Comparison of ENCODE assay signal across 10 cellular contexts in the genomic region with DNA sequence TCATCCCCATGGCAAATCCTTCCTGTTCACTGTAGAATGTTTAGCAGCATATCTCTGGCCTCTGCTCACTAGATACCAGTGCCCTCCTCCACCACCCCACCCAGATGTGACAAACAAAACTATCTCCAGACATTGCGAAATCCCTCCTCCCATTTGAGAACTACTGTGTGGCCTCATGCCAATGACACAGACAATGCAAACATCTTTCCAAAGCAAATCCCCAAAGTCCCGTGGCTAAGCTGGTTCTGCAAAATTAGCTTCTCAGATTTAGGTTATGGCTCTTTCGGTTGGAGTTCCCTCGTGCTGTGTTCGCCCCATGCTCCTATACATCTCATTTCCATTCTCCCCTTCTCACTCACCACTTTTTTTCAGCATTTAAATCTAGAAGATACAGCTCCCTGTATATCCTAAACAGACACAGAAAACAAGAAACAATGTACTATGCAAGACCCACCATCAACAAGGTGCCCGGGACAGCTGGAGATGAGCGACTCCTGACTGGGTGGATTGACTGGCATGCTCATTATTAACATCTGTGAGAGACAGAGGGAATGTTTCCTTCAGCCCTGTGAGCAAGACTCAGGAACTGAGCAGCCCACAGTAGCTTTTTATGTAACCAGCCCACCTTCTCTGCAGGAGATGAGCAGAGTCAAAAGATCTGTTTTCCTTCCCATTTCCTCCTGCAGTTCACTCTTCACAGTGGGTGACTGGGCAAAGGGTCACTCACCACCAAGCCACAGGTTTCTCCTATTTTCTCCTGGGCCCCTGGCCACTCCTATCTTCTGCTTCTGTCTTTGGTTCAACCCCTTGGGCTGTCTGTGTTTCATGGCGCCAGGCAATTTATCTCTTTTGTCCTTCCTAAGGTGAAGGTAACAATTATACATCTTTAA.
DNase-seq lines count a peak whose midpoint lies in the region; ATAC-seq and TF ChIP-seq lines count a peak whose summit lies in the region.
"Had no signal": no experiment of that assay in that cellular context is flagged by ENCODE, and none has a peak within 500 bp of the region (broad histone marks: within the 10 kb centered on the region; RNA-seq: fewer than 3 reads in every experiment).

No MANE protein-coding gene starts in this region.

- H3K4me1 ChIP-seq in GM23338 (ENCODE audit: insufficient read depth) = peaks cover 10% of the 10 kb centered on the region; the same call in 1 of the 2 replicates
- peaks cover 10% of the 10 kb centered on the region for H3K4me1 ChIP-seq in neural progenitor cell
- peaks cover 19% of the 10 kb centered on the region for H3K4me1 ChIP-seq in vagina

- intact Hi-C loops in dorsolateral prefrontal cortex (cut with DNase I) = loop anchor here in 1 of 2 donors (10.0 kb wide), 2 partner anchors 265 to 465 kb away; no protein-coding TSS in a partner anchor
- intact Hi-C loops in vagina (cut with DNase I) = no loop called here
- intact Hi-C loops in activated CD4-positive, alpha-beta T cell treated with anti-CD3 and anti-CD28 coated beads, Interleukin-2, amount 10 ng/mL, durations not matched to agents 24 days and 14 days (cut with micrococcal nuclease) = no loop called here

- H3K4me3 ChIP-seq in GM23338 (no peak overlapping the region), dorsolateral prefrontal cortex (no peak overlapping the region), neural progenitor cell (no peak overlapping the region), vagina (no peak overlapping the region)

- peaks cover 30% of the 10 kb centered on the region for H3K9me2 ChIP-seq in GM23338 (ENCODE audit: insufficient read depth)

- no peak for TF ChIP-seq POLR2A in vagina (IDR thresholded peaks at IDR 0.05)

- H3K4me2 ChIP-seq in GM23338 (no peak overlapping the region), neural progenitor cell (peak overlapping the region; percentile 38)

- DNase-seq in GM23338 (ENCODE audit: low spot score) = no peak
- peak; percentile 27 for DNase-seq in NCI-H2029 treated with DMSO at 0.1 percent for 48 hours (lab: John Stamatoyannopoulos, UW)
- no peak for DNase-seq in dorsolateral prefrontal cortex
- no peak for DNase-seq in neural progenitor cell (ENCODE audit: low spot score)
- no peak for DNase-seq in activated gamma-delta T cell treated with Interleukin-2 at 50 U/mL for 16 hours
- no peak for DNase-seq in vagina (ENCODE audit: extremely low spot score in 2 of 2)
- DNase-seq in activated CD4-positive, alpha-beta T cell treated with anti-CD3 and anti-CD28 coated beads, Interleukin-2, amount 10 ng/mL, durations not matched to agents 24 days and 14 days = no peak
- DNase-seq: effector memory CD4-positive, alpha-beta T cell; GF-D8 had no signal

- peaks cover 6% of the 10 kb centered on the region for H3K27me3 Mint-ChIP-seq in GM23338 (ENCODE audit: insufficient read depth, low read depth, poor library complexity)
- H3K27me3 Mint-ChIP-seq in neural progenitor cell (ENCODE audit: insufficient read depth, low read depth) = peaks cover 11% of the 10 kb centered on the region
- H3K27me3 Mint-ChIP-seq in activated CD4-positive, alpha-beta T cell treated with anti-CD3 and anti-CD28 coated beads, Interleukin-2, amount 10 ng/mL, durations not matched to agents 24 days and 14 days = no peaks in the 10 kb centered on the region

- no peaks in the 10 kb centered on the region for H3F3A ChIP-seq in GM23338 (replicated peaks; ENCODE audit: low read depth)
- peaks cover 8% of the 10 kb centered on the region for H3F3A ChIP-seq in neural progenitor cell (ENCODE audit: low read depth)

- no peak overlapping the region for H2AFZ ChIP-seq in GM23338
- H2AFZ ChIP-seq in neural progenitor cell (replicated peaks) = no peak overlapping the region

- H3K27ac ChIP-seq in GM23338 (ENCODE audit: low read depth) = no peak overlapping the region
- peak overlapping the region in 55 of 59 donors; percentile 3 to 76 (median 55) for H3K27ac ChIP-seq in dorsolateral prefrontal cortex
- H3K27ac ChIP-seq in neural progenitor cell = no peak overlapping the region
- H3K27ac ChIP-seq in vagina = no peak overlapping the region

- no peak overlapping the region for H3K9ac ChIP-seq in neural progenitor cell

- H3K79me2 ChIP-seq in GM23338 (replicated peaks; ENCODE audit: insufficient read depth) = no peaks in the 10 kb centered on the region
- no peaks in the 10 kb centered on the region for H3K79me2 ChIP-seq in neural progenitor cell (ENCODE audit: low read depth)

- H3K36me3 Mint-ChIP-seq in GM23338 (ENCODE audit: low read depth) = peaks cover 12% of the 10 kb centered on the region; the same call in 2 of the 3 replicates
- H3K36me3 Mint-ChIP-seq in neural progenitor cell = peaks cover 2% of the 10 kb centered on the region
- peaks cover 74% of the 10 kb centered on the region for H3K36me3 Mint-ChIP-seq in activated CD4-positive, alpha-beta T cell treated with anti-CD3 and anti-CD28 coated beads, Interleukin-2, amount 10 ng/mL, durations not matched to agents 24 days and 14 days (ENCODE audit: low read depth)

- H3K27ac Mint-ChIP-seq in GM23338 = no peak overlapping the region
- H3K27ac Mint-ChIP-seq in neural progenitor cell = no peak overlapping the region
- H3K27ac Mint-ChIP-seq in activated CD4-positive, alpha-beta T cell treated with anti-CD3 and anti-CD28 coated beads, Interleukin-2, amount 10 ng/mL, durations not matched to agents 24 days and 14 days = no peak overlapping the region

- no peaks in the 10 kb centered on the region for H4K20me1 ChIP-seq in GM23338 (replicated peaks; ENCODE audit: insufficient read depth)
- no peaks in the 10 kb centered on the region for H4K20me1 ChIP-seq in neural progenitor cell (ENCODE audit: low read depth)

- H3K4me3 Mint-ChIP-seq in GM23338 = no peak overlapping the region; the same call in 2 of the 3 replicates
- no peak overlapping the region for H3K4me3 Mint-ChIP-seq in neural progenitor cell
- no peak overlapping the region for H3K4me3 Mint-ChIP-seq in activated CD4-positive, alpha-beta T cell treated with anti-CD3 and anti-CD28 coated beads, Interleukin-2, amount 10 ng/mL, durations not matched to agents 24 days and 14 days

- H3K27me3 ChIP-seq in GM23338 (ENCODE audit: insufficient read depth) = no peaks in the 10 kb centered on the region
- H3K27me3 ChIP-seq in dorsolateral prefrontal cortex = no peaks in the 10 kb centered on the region
- no peaks in the 10 kb centered on the region for H3K27me3 ChIP-seq in neural progenitor cell
- no peaks in the 10 kb centered on the region for H3K27me3 ChIP-seq in vagina

- H3K9me3 Mint-ChIP-seq in GM23338 = peaks cover 3% of the 10 kb centered on the region
- H3K9me3 Mint-ChIP-seq in neural progenitor cell = peaks cover 17% of the 10 kb centered on the region
- peaks cover 36% of the 10 kb centered on the region for H3K9me3 Mint-ChIP-seq in activated CD4-positive, alpha-beta T cell treated with anti-CD3 and anti-CD28 coated beads, Interleukin-2, amount 10 ng/mL, durations not matched to agents 24 days and 14 days

- H3K9me3 ChIP-seq in neural progenitor cell (ENCODE audit: low read depth) (no peaks in the 10 kb centered on the region), vagina (no peaks in the 10 kb centered on the region)

- H3K4me1 Mint-ChIP-seq in GM23338 (peaks cover 18% of the 10 kb centered on the region), neural progenitor cell (peaks cover 16% of the 10 kb centered on the region)
- peaks cover 14% of the 10 kb centered on the region for H3K4me1 Mint-ChIP-seq in activated CD4-positive, alpha-beta T cell treated with anti-CD3 and anti-CD28 coated beads, Interleukin-2, amount 10 ng/mL, durations not matched to agents 24 days and 14 days

- H3K36me3 ChIP-seq in GM23338 (ENCODE audit: insufficient read depth) = no peaks in the 10 kb centered on the region
- no peaks in the 10 kb centered on the region for H3K36me3 ChIP-seq in neural progenitor cell
- no peaks in the 10 kb centered on the region for H3K36me3 ChIP-seq in vagina

- no peak for TF ChIP-seq CTCF in GM23338 (conservative IDR thresholded peaks at IDR 0.05; ENCODE audit: low read depth in 2 of 2)
- no peak for TF ChIP-seq CTCF in dorsolateral prefrontal cortex (IDR thresholded peaks at IDR 0.05 in 54 of 56, conservative IDR thresholded peaks at IDR 0.05 in 2 of 56; ENCODE audit: low read depth in 1 of 56, partially characterized antibody in 56 of 56)
- TF ChIP-seq CTCF in neural progenitor cell (IDR thresholded peaks at IDR 0.05) = no peak
- no peak for TF ChIP-seq CTCF in vagina (IDR thresholded peaks at IDR 0.05)

- ATAC-seq in GM23338 (peak; percentile 38; the same call in 2 of the 3 replicates), HG02798 (IDR thresholded peaks at IDR 0.05; ENCODE audit: poor library complexity, unreplicated experiment) (no peak)

Comparison
In these comparisons a context has a peak if more than half of its experiments do, and no peak if none do; other contexts are left out.
1. H3K27ac ChIP-seq: peak in dorsolateral prefrontal cortex (55 of 59); none in GM23338 (single experiment), neural progenitor cell (single experiment) and vagina (single experiment).